Comparison of ENCODE assay signal across 9 cellular contexts in the genomic region with DNA sequence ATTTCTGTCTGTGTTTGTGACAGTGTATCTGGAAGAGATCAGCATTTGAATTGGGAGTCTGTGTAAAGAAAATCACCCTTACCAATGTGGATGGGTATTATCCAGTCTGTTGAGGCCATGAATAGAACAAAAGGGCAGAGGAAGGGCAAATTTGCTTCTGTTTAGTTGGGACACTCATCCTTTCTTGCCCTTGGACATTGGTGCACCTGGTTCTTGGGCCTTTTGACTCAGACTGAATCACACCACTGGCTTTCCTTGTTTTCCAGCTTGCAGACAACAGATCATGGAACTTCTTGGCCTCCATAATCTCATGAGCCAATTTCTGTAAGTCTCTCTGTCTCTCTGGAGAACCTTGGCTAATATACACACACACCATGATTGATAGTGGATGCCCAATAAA.
"Had no signal": no experiment of that assay in that cellular context is flagged by ENCODE, and none has a peak within 500 bp of the region (broad histone marks: within the 10 kb centered on the region; RNA-seq: fewer than 3 reads in every experiment).

No MANE protein-coding gene starts in this region.

- H3K9me3 Mint-ChIP-seq: HFFc6, IgD-negative memory B cell had no signal

- ATAC-seq: HCT116, HepG2 had no signal

- H3K4me3 ChIP-seq: GM23248, HAP-1 had no signal

- H3K27ac Mint-ChIP-seq: HFFc6, IgD-negative memory B cell had no signal

- H3K4me3 Mint-ChIP-seq: HFFc6, IgD-negative memory B cell had no signal

- H3K27me3 Mint-ChIP-seq: IgD-negative memory B cell had no signal

- H3K4me1 Mint-ChIP-seq: IgD-negative memory B cell had no signal

- H3K36me3 Mint-ChIP-seq: IgD-negative memory B cell had no signal

- DNase-seq: GM23248, GOT3, H7, HFFc6, KBM-7 had no signal
